ENCODE assay signal across 21 cellular contexts in genomic region chr1:182803846-182804245, GRCh38. TPM values are rescaled to one million over a fixed set of nuclear protein-coding genes. Genes with fewer than 3 reads are reported as not detected.
A peak's percentile ranks its signal among the peaks of the same experiment; 100 is the strongest.
DNase-seq lines count a peak whose midpoint lies in the region; ATAC-seq, FAIRE-seq and TF ChIP-seq lines count a peak whose summit lies in the region.
"Had no signal": no experiment of that assay in that cellular context is flagged by ENCODE, and none has a peak within 500 bp of the region (broad histone marks: within the 10 kb centered on the region; RNA-seq: fewer than 3 reads in every experiment).

No MANE protein-coding gene starts in this region.

- H3K9me3 Mint-ChIP-seq in stimulated activated effector memory CD8-positive, alpha-beta T cell treated with anti-CD3 and anti-CD28 coated beads, Interleukin-12 subunit alpha, Interleukin-12 subunit beta, amount 100 ng/mL, for 72 hours: no peaks in the 10 kb centered on the region
- H3K9me3 Mint-ChIP-seq in CD4-positive, alpha-beta T cell: no peaks in the 10 kb centered on the region
- H3K9me3 Mint-ChIP-seq: GM23338, H9, HFFc6 had no signal

- H3K27me3 Mint-ChIP-seq in CD4-positive, alpha-beta T cell: no peaks in the 10 kb centered on the region
- H3K27me3 Mint-ChIP-seq: CD4-positive, CD25-positive, alpha-beta regulatory T cell had no signal

- H3K4me3 Mint-ChIP-seq in stimulated activated effector memory CD8-positive, alpha-beta T cell treated with anti-CD3 and anti-CD28 coated beads, Interleukin-12 subunit alpha, Interleukin-12 subunit beta, amount 100 ng/mL, for 72 hours: no peak overlapping the region
- no peak overlapping the region for H3K4me3 Mint-ChIP-seq in CD4-positive, alpha-beta T cell
- H3K4me3 Mint-ChIP-seq: CD4-positive, CD25-positive, alpha-beta regulatory T cell; GM23338; H9; HFFc6 had no signal

- H3K36me3 Mint-ChIP-seq in stimulated activated effector memory CD8-positive, alpha-beta T cell treated with anti-CD3 and anti-CD28 coated beads, Interleukin-12 subunit alpha, Interleukin-12 subunit beta, amount 100 ng/mL, for 72 hours: no peaks in the 10 kb centered on the region
- H3K36me3 Mint-ChIP-seq in CD4-positive, alpha-beta T cell (ENCODE audit: low read depth): peaks cover 40% of the 10 kb centered on the region

- CTCF ChIA-PET in RWPE1 (lab: Yijun Ruan, JAX): no interaction called here
- CTCF ChIA-PET in CD4-positive, alpha-beta T cell (lab: Charles Lee): no interaction called here

- no peaks in the 10 kb centered on the region for H3K79me2 ChIP-seq in keratinocyte (ENCODE audit: control insufficient read depth, insufficient read depth, low read length)

- H4K20me1 ChIP-seq in keratinocyte (ENCODE audit: control insufficient read depth, extremely low read depth, insufficient read depth, low read length): no peaks in the 10 kb centered on the region
- H4K20me1 ChIP-seq: BLaER1 had no signal

- no peak overlapping the region for H3K4me2 ChIP-seq in keratinocyte (ENCODE audit: control insufficient read depth, extremely low read depth, insufficient read depth, low read depth, low read length)
- H3K4me2 ChIP-seq: BLaER1, GM23338 had no signal

- no peaks in the 10 kb centered on the region for H3K9me1 ChIP-seq in keratinocyte (ENCODE audit: control insufficient read depth, extremely low read depth, insufficient read depth, low read length)

- POLR2A ChIA-PET in RWPE1 (lab: Yijun Ruan, JAX; ENCODE audit: low non-redundant PET): no interaction called here
- POLR2A ChIA-PET in CD4-positive, alpha-beta T cell (lab: Charles Lee): no interaction called here

- no peak overlapping the region for H3K27ac Mint-ChIP-seq in stimulated activated effector memory CD8-positive, alpha-beta T cell treated with anti-CD3 and anti-CD28 coated beads, Interleukin-12 subunit alpha, Interleukin-12 subunit beta, amount 100 ng/mL, for 72 hours
- H3K27ac Mint-ChIP-seq in CD4-positive, alpha-beta T cell: no peak overlapping the region
- H3K27ac Mint-ChIP-seq: CD4-positive, CD25-positive, alpha-beta regulatory T cell; GM23338; H9; HFFc6 had no signal

- intact Hi-C loops in CD4-positive, alpha-beta T cell (cut with DNase I, micrococcal nuclease): no loop called here

- H3K4me1 Mint-ChIP-seq in stimulated activated effector memory CD8-positive, alpha-beta T cell treated with anti-CD3 and anti-CD28 coated beads, Interleukin-12 subunit alpha, Interleukin-12 subunit beta, amount 100 ng/mL, for 72 hours: no peaks in the 10 kb centered on the region
- no peaks in the 10 kb centered on the region for H3K4me1 Mint-ChIP-seq in CD4-positive, alpha-beta T cell (ENCODE audit: low read depth)
- H3K4me1 Mint-ChIP-seq: CD4-positive, CD25-positive, alpha-beta regulatory T cell had no signal

- H3K4me3 ChIP-seq in keratinocyte (ENCODE audit: control insufficient read depth in 2 of 3, extremely low read depth in 1 of 3, insufficient read depth in 2 of 3, low read depth in 1 of 3, low read length in 3 of 3): no peak overlapping the region
- H3K4me3 ChIP-seq: BLaER1, GM23338 had no signal

- DNase-seq in ELR (ENCODE audit: low read depth) (peak; percentile 30), RWPE1 (ENCODE audit: low spot score) (peak; percentile 63), keratinocyte (ENCODE audit: low read depth, low spot score) (peak; percentile 55), NCI-H446 (lab: John Stamatoyannopoulos, UW) (no peak)
- DNase-seq in stimulated activated effector memory CD8-positive, alpha-beta T cell treated with anti-CD3 and anti-CD28 coated beads, Interleukin-12 subunit alpha, Interleukin-12 subunit beta, amount 100 ng/mL, for 72 hours (ENCODE audit: low spot score in 2 of 2): no peak
- DNase-seq in CD4-positive, alpha-beta T cell: no peak
- DNase-seq: CD4-positive, CD25-positive, alpha-beta regulatory T cell; H9; HFFc6; Karpas-422; NCI-H2029; NCI-H2171; NCI-H524 treated with DMSO at 0.1 percent for 48 hours; NCI-H774; SHP77 had no signal

- H3K36me3 ChIP-seq in keratinocyte (ENCODE audit: control insufficient read depth in 2 of 2, extremely low read depth in 1 of 2, insufficient read depth in 2 of 2, low read length in 2 of 2): peaks cover 0 to 1% of the 10 kb centered on the region in 2 experiments

- H3K9ac ChIP-seq in keratinocyte (ENCODE audit: control insufficient read depth, extremely low read depth, insufficient read depth, low read length): no peak overlapping the region
- H3K9ac ChIP-seq: BLaER1 had no signal

- peaks cover 36% of the 10 kb centered on the region for H3K4me1 ChIP-seq in keratinocyte (ENCODE audit: control insufficient read depth, extremely low read depth, insufficient read depth, low read length)
- H3K4me1 ChIP-seq: BLaER1 had no signal

- H3K9me3 ChIP-seq in keratinocyte (ENCODE audit: control insufficient read depth, low read depth, low read length): no peaks in the 10 kb centered on the region
- H3K9me3 ChIP-seq in CD4-positive, alpha-beta T cell (ENCODE audit: control insufficient read depth, low read length): no peaks in the 10 kb centered on the region
- H3K9me3 ChIP-seq: BLaER1 had no signal

- H2AFZ ChIP-seq in keratinocyte (ENCODE audit: control insufficient read depth, low read length): no peak overlapping the region
- H2AFZ ChIP-seq: GM23338 had no signal

- no peaks in the 10 kb centered on the region for H3K27me3 ChIP-seq in keratinocyte (ENCODE audit: control insufficient read depth, extremely low read depth, insufficient read depth, low read length)
- H3K27me3 ChIP-seq in CD4-positive, alpha-beta T cell (ENCODE audit: control insufficient read depth, insufficient read depth, low read length): no peaks in the 10 kb centered on the region
- H3K27me3 ChIP-seq: BLaER1 had no signal

- ATAC-seq in stimulated activated effector memory CD8-positive, alpha-beta T cell treated with anti-CD3 and anti-CD28 coated beads, Interleukin-12 subunit alpha, Interleukin-12 subunit beta, amount 100 ng/mL, for 72 hours: no peak
- no peak for ATAC-seq in CD4-positive, alpha-beta T cell (ENCODE audit: poor library complexity)
- ATAC-seq: GM23338, HepG2 had no signal

- H3K27ac ChIP-seq in RWPE1: no peak overlapping the region
- peak overlapping the region; percentile 55 for H3K27ac ChIP-seq in cingulate gyrus (ENCODE audit: low read depth, low read length)
- no peak overlapping the region for H3K27ac ChIP-seq in keratinocyte (ENCODE audit: control insufficient read depth, insufficient read depth, low read length)
- H3K27ac ChIP-seq in CD4-positive, alpha-beta T cell (ENCODE audit: low read depth, low read length): no peak overlapping the region
- H3K27ac ChIP-seq: BLaER1 had no signal

- peak; percentile 63 for FAIRE-seq in keratinocyte (lab: Jason Lieb, UNC)
- FAIRE-seq: D721Med, G401.6, HepG2 had no signal

- TF ChIP-seq CTCF in RWPE1 (conservative IDR thresholded peaks at IDR 0.05; ENCODE audit: low read depth) (no peak), keratinocyte (optimal IDR thresholded peaks at IDR 0.05 in 1 of 3, IDR thresholded peaks at IDR 0.05 in 1 of 3, conservative IDR thresholded peaks at IDR 0.05 in 1 of 3; ENCODE audit: extremely low read depth in 1 of 3, insufficient read depth in 2 of 3, low read length in 3 of 3) (no peak)
- TF ChIP-seq CTCF in CD4-positive, alpha-beta T cell (IDR thresholded peaks at IDR 0.05): no peak

- dilution Hi-C loops in keratinocyte (cut with MboI; ENCODE audit: extremely low pct_ligation_motif_present, low sequenced_read_pairs): no loop called here

RNA-seq across cellular contexts. Expression of gene NPL, which starts 14.3 kb away (rescaled TPM):
- 4.9 to 9.0 TPM (median 7.3 TPM) in 3 replicates for polyA plus RNA-seq in keratinocyte
- 8.6 TPM for polyA plus RNA-seq in keratinocyte (2011; ENCODE audit: low read depth)
- polyA plus RNA-seq in keratinocyte (2011; cell fraction: cytosol; rRNA removed): 7.7 and 10.4 TPM in 2 replicates
- 9.9 and 12.0 TPM in 2 replicates for polyA plus RNA-seq in keratinocyte (2011; cell fraction: nucleus; rRNA removed)
- polyA plus RNA-seq in keratinocyte (2012; ENCODE audit: low replicate concordance): 3.7 and 7.8 TPM in 2 replicates
- polyA minus RNA-seq in keratinocyte: 2.2 to 4.3 TPM (median 4.1 TPM) in 3 replicates
- polyA minus RNA-seq in keratinocyte (2011; cell fraction: cytosol; rRNA and poly(A)+ RNA removed): 2.7 TPM
- polyA minus RNA-seq in keratinocyte (2011; cell fraction: nucleus; rRNA and poly(A)+ RNA removed): 1.7 and 2.0 TPM in 2 replicates
- total RNA-seq in CD4-positive, alpha-beta T cell: 1 to 10 TPM in 1 of 2 experiments, under 1 TPM in 1; 0.63 to 1.7 TPM

RNA-seq across cellular contexts. Expression of gene DHX9, which starts 35.3 kb away (rescaled TPM):
- polyA plus RNA-seq in keratinocyte: 131 to 199 TPM (median 154 TPM) in 3 replicates
- polyA plus RNA-seq in keratinocyte (2011; ENCODE audit: low read depth): 41.1 TPM
- polyA plus RNA-seq in keratinocyte (2011; cell fraction: cytosol; rRNA removed): 78.6 and 122 TPM in 2 replicates
- 175 and 215 TPM in 2 replicates for polyA plus RNA-seq in keratinocyte (2011; cell fraction: nucleus; rRNA removed)
- polyA plus RNA-seq in keratinocyte (2012; ENCODE audit: low replicate concordance): 33.2 and 120 TPM in 2 replicates
- 113 to 233 TPM (median 124 TPM) in 3 replicates for polyA minus RNA-seq in keratinocyte
- polyA minus RNA-seq in keratinocyte (2011; cell fraction: cytosol; rRNA and poly(A)+ RNA removed): 75.4 TPM
- polyA minus RNA-seq in keratinocyte (2011; cell fraction: nucleus; rRNA and poly(A)+ RNA removed): 91.8 and 175 TPM in 2 replicates
- total RNA-seq in CD4-positive, alpha-beta T cell: 100 to 1,000 TPM; 338 to 353 TPM

Comparison
In these comparisons a context has a peak if more than half of its experiments do, and no peak if none do; other contexts are left out.
1. DNase-seq: peak in ELR (single experiment), RWPE1 (single experiment) and keratinocyte (single experiment); none in stimulated activated effector memory CD8-positive, alpha-beta T cell treated with anti-CD3 and anti-CD28 coated beads, Interleukin-12 subunit alpha, Interleukin-12 subunit beta, amount 100 ng/mL, for 72 hours (0 of 2), CD4-positive, alpha-beta T cell (0 of 10) and NCI-H446 (0 of 2).